Comparison of ENCODE assay signal across 10 cellular contexts in the genomic region with DNA sequence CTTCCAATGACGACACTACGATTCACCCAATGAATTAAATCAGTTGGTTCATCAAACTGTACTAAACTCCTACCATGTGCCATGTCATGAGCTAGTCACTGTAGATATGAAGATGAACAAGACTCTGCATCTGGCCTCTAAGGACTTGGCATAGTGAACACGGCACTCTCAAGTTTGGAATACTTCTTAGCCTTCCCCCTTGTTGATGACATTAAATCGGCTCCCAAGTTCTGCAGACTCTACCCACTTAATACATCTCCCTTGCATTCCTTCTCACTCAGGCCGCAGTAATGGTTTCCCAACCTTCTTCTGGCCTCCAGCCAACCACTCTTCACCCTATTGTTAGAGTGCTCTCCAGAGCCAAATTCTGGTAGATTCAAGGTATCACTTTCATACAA.
A peak's percentile ranks its signal among the peaks of the same experiment; 100 is the strongest.
DNase-seq lines count a peak whose midpoint lies in the region; ATAC-seq, FAIRE-seq and TF ChIP-seq lines count a peak whose summit lies in the region.
"Had no signal": no experiment of that assay in that cellular context is flagged by ENCODE, and none has a peak within 500 bp of the region (broad histone marks: within the 10 kb centered on the region; RNA-seq: fewer than 3 reads in every experiment).

No MANE protein-coding gene starts in this region.

- H3K4me1 Mint-ChIP-seq in naive thymus-derived CD8-positive, alpha-beta T cell: peaks cover 23 to 45% (median 35%) of the 10 kb centered on the region in 4 donors

- TF ChIP-seq RAD21 in GM12878 (IDR thresholded peaks at IDR 0.05; ENCODE audit: insufficient read depth, low read depth, low read length): no peak

- peak overlapping the region; percentile 41; the same call in 1 of the 2 replicates for H3K27ac ChIP-seq in GM12878 (ENCODE audit: control insufficient read depth, insufficient read depth)

- H3K9me3 ChIP-seq in MG63 (no peaks in the 10 kb centered on the region), GM12878 (replicated peaks; ENCODE audit: control insufficient read depth, insufficient read depth, low read length) (no peaks in the 10 kb centered on the region)

- peak overlapping the region; percentile 45 to 90 (median 82) for H3K27ac Mint-ChIP-seq in naive thymus-derived CD8-positive, alpha-beta T cell

- WGBS in GM12878 (ENCODE audit: insufficient coverage, insufficient replicate concordance, low lambda C conversion rate, missing lambda C conversion rate): 96% methylated on average over 5 of the region's 5 CpGs

- DNase-seq in DMS79 (lab: John Stamatoyannopoulos, UW) (peak; percentile 72), MG63 (peak; percentile 66), GM12878 (ENCODE audit: low read depth, low spot score) (no peak), NCI-H1694 treated with DMSO at 0.1 percent for 48 hours (lab: John Stamatoyannopoulos, UW) (no peak), posterior vena cava (ENCODE audit: low spot score) (no peak), kidney glomerular epithelial cell (lab: John Stamatoyannopoulos, UW) (no peak)
- DNase-seq in naive thymus-derived CD8-positive, alpha-beta T cell: no peak
- DNase-seq in activated effector memory CD4-positive, alpha-beta T cell treated with anti-CD3 and anti-CD28 coated beads, Interleukin-2, amount 50 U/mL, for 16 hours: no peak
- DNase-seq: endodermal cell had no signal

- no peaks in the 10 kb centered on the region for H3K9me3 Mint-ChIP-seq in naive thymus-derived CD8-positive, alpha-beta T cell
- H3K9me3 Mint-ChIP-seq: endodermal cell had no signal

- RAD21 ChIA-PET in GM12878 (lab: Charles Lee; ENCODE audit: unreplicated experiment): interaction anchor here (1.8 kb wide), 1 partner anchor 9 kb away, joined by 6 read pairs; no protein-coding TSS in a partner anchor

- no TSS peak for BruUV-seq in GM12878 (replicated peaks; lab: Mats Ljungman, UMichigan)

- no peak overlapping the region for H3K4me2 ChIP-seq in GM12878 (ENCODE audit: control insufficient read depth, insufficient read depth)

- POLR2A ChIA-PET in GM12878 (lab: Charles Lee): no interaction called here
- POLR2A ChIA-PET in naive thymus-derived CD8-positive, alpha-beta T cell (lab: Charles Lee): interaction anchor here (1.2 kb wide), 1 partner anchor 301 kb away, joined by 3 read pairs; no protein-coding TSS in a partner anchor

- peak overlapping the region in 7 of 10 donors; percentile 10 to 74 (median 36) for H3K4me3 Mint-ChIP-seq in naive thymus-derived CD8-positive, alpha-beta T cell
- H3K4me3 Mint-ChIP-seq: endodermal cell had no signal

- no peaks in the 10 kb centered on the region for H4K20me1 ChIP-seq in GM12878 (ENCODE audit: control insufficient read depth, insufficient read depth)

- no peak for TF ChIP-seq CTCF in GM12878 (IDR thresholded peaks at IDR 0.05 in 2 of 3, conservative IDR thresholded peaks at IDR 0.05 in 1 of 3; ENCODE audit: control insufficient read depth in 2 of 3, extremely low read depth in 1 of 3, insufficient read depth in 1 of 3, low read depth in 3 of 3, low read length in 3 of 3)

- no peaks in the 10 kb centered on the region for H3K79me2 ChIP-seq in GM12878 (ENCODE audit: control insufficient read depth, insufficient read depth, low read length)

- H3K9ac ChIP-seq in GM12878 (ENCODE audit: control insufficient read depth, insufficient read depth, low read length): no peak overlapping the region

- peaks cover 3% of the 10 kb centered on the region; the same call in 1 of the 2 replicates for H3K36me3 ChIP-seq in MG63
- peaks cover 4 to 10% of the 10 kb centered on the region in 2 experiments; a peak in 3 of 4 replicates for H3K36me3 ChIP-seq in GM12878 (ENCODE audit: control insufficient read depth in 2 of 2, insufficient read depth in 2 of 2, low read length in 1 of 2)

- intact Hi-C loops in GM12878 (cut with micrococcal nuclease; ENCODE audit: unreplicated experiment): no loop called here
- intact Hi-C loops in posterior vena cava (cut with DNase I): no loop called here

- CTCF ChIA-PET in GM12878 (lab: Yijun Ruan, JAX): interaction anchor here (0.9 to 1.2 kb wide), 3 partner anchors 8 to 36 kb away, joined by 3 to 9 read pairs (median 3); no protein-coding TSS in a partner anchor

- no peaks in the 10 kb centered on the region for H3K27me3 Mint-ChIP-seq in naive thymus-derived CD8-positive, alpha-beta T cell

- H3K4me1 ChIP-seq in GM12878 (ENCODE audit: control insufficient read depth, insufficient read depth, low read length): peaks cover 8% of the 10 kb centered on the region

- in situ Hi-C loops in GM12878 (cut with MboI): no loop called here

- TF ChIP-seq POLR2A in GM12878 (IDR thresholded peaks at IDR 0.05; ENCODE audit: low read depth, low read length): no peak

- H3K4me3 ChIP-seq in MG63 (no peak overlapping the region), GM12878 (no peak overlapping the region)

- no peaks in the 10 kb centered on the region for H3K27me3 ChIP-seq in MG63
- H3K27me3 ChIP-seq in GM12878 (replicated peaks in 1 of 2; ENCODE audit: control insufficient read depth in 2 of 2, insufficient read depth in 2 of 2, low read length in 1 of 2): no peaks in the 10 kb centered on the region

- no peak for ATAC-seq in GM12878
- no peak for ATAC-seq in naive thymus-derived CD8-positive, alpha-beta T cell

- SMC1A ChIA-PET in GM12878 (lab: Charles Lee; ENCODE audit: uncharacterized antibody, unreplicated experiment): interaction anchor here (1.0 to 13.5 kb wide), 2 partner anchors 8 to 15 kb away, joined by 3 to 88 read pairs; no protein-coding TSS in a partner anchor

- FAIRE-seq in GM12878 (lab: Jason Lieb, UNC): no peak
- FAIRE-seq: TTC549 had no signal

- H2AFZ ChIP-seq in GM12878 (ENCODE audit: control insufficient read depth, low read depth, low read length): no peak overlapping the region

- TF ChIP-seq EP300 in GM12878 (IDR thresholded peaks at IDR 0.05; ENCODE audit: borderline replicate concordance in 1 of 2, control insufficient read depth in 1 of 2, low read depth in 2 of 2, low read length in 2 of 2): no peak

- H3K36me3 Mint-ChIP-seq in naive thymus-derived CD8-positive, alpha-beta T cell: peaks cover 0 to 21% (median 2%) of the 10 kb centered on the region in 3 donors

TF ChIP-seq in GM12878, 131 proteins besides CTCF, POLR2A, EP300 and RAD21 (continues in another document):
- TF ChIP-seq, protein P1, sequence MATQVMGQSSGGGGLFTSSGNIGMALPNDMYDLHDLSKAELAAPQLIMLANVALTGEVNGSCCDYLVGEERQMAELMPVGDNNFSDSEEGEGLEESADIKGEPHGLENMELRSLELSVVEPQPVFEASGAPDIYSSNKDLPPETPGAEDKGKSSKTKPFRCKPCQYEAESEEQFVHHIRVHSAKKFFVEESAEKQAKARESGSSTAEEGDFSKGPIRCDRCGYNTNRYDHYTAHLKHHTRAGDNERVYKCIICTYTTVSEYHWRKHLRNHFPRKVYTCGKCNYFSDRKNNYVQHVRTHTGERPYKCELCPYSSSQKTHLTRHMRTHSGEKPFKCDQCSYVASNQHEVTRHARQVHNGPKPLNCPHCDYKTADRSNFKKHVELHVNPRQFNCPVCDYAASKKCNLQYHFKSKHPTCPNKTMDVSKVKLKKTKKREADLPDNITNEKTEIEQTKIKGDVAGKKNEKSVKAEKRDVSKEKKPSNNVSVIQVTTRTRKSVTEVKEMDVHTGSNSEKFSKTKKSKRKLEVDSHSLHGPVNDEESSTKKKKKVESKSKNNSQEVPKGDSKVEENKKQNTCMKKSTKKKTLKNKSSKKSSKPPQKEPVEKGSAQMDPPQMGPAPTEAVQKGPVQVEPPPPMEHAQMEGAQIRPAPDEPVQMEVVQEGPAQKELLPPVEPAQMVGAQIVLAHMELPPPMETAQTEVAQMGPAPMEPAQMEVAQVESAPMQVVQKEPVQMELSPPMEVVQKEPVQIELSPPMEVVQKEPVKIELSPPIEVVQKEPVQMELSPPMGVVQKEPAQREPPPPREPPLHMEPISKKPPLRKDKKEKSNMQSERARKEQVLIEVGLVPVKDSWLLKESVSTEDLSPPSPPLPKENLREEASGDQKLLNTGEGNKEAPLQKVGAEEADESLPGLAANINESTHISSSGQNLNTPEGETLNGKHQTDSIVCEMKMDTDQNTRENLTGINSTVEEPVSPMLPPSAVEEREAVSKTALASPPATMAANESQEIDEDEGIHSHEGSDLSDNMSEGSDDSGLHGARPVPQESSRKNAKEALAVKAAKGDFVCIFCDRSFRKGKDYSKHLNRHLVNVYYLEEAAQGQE (IDR thresholded peaks at IDR 0.05; ENCODE audit: low read depth, low read length): no peak
- TF ChIP-seq, protein P2, sequence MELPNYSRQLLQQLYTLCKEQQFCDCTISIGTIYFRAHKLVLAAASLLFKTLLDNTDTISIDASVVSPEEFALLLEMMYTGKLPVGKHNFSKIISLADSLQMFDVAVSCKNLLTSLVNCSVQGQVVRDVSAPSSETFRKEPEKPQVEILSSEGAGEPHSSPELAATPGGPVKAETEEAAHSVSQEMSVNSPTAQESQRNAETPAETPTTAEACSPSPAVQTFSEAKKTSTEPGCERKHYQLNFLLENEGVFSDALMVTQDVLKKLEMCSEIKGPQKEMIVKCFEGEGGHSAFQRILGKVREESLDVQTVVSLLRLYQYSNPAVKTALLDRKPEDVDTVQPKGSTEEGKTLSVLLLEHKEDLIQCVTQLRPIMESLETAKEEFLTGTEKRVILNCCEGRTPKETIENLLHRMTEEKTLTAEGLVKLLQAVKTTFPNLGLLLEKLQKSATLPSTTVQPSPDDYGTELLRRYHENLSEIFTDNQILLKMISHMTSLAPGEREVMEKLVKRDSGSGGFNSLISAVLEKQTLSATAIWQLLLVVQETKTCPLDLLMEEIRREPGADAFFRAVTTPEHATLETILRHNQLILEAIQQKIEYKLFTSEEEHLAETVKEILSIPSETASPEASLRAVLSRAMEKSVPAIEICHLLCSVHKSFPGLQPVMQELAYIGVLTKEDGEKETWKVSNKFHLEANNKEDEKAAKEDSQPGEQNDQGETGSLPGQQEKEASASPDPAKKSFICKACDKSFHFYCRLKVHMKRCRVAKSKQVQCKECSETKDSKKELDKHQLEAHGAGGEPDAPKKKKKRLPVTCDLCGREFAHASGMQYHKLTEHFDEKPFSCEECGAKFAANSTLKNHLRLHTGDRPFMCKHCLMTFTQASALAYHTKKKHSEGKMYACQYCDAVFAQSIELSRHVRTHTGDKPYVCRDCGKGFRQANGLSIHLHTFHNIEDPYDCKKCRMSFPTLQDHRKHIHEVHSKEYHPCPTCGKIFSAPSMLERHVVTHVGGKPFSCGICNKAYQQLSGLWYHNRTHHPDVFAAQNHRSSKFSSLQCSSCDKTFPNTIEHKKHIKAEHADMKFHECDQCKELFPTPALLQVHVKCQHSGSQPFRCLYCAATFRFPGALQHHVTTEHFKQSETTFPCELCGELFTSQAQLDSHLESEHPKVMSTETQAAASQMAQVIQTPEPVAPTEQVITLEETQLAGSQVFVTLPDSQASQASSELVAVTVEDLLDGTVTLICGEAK (IDR thresholded peaks at IDR 0.05; ENCODE audit: borderline replicate concordance): no peak
- TF ChIP-seq MEF2A (IDR thresholded peaks at IDR 0.05; ENCODE audit: insufficient read depth, low read depth, low read length): no peak
- TF ChIP-seq SMARCA5 (IDR thresholded peaks at IDR 0.05): no peak

Comparison
In these comparisons a context has a peak if more than half of its experiments do, and no peak if none do; other contexts are left out.
1. DNase-seq: peak in DMS79 (single experiment) and MG63 (single experiment); none in GM12878 (single experiment), naive thymus-derived CD8-positive, alpha-beta T cell (0 of 10), NCI-H1694 treated with DMSO at 0.1 percent for 48 hours (single experiment), posterior vena cava (single experiment), activated effector memory CD4-positive, alpha-beta T cell treated with anti-CD3 and anti-CD28 coated beads, Interleukin-2, amount 50 U/mL, for 16 hours (single experiment) and kidney glomerular epithelial cell (single experiment).